25 cellular contexts compared by ENCODE assay signal in genomic region chr6:87763901-87764300, GRCh38.
"Had no signal": no experiment of that assay in that cellular context is flagged by ENCODE, and none has a peak within 500 bp of the region (broad histone marks: within the 10 kb centered on the region; RNA-seq: fewer than 3 reads in every experiment).

No MANE protein-coding gene starts in this region.

- H3K4me3 ChIP-seq: ascending aorta, body of pancreas, K562, SJSA1 had no signal

- H3K9me3 Mint-ChIP-seq: activated naive CD4-positive, alpha-beta T cell treated with anti-CD3 and anti-CD28 coated beads, Interleukin-2, amount 50 U/mL, for 72 hours; activated naive CD8-positive, alpha-beta T cell treated with anti-CD3 and anti-CD28 coated beads, Interleukin-2, amount 50 U/mL, for 24 hours; WTC11 had no signal

- H3K9me3 ChIP-seq: ascending aorta, body of pancreas, SJSA1 had no signal

- H3K27ac ChIP-seq: ascending aorta, body of pancreas, SJSA1 had no signal

- H3K27ac Mint-ChIP-seq: activated CD8-positive, alpha-beta T cell treated with anti-CD3 and anti-CD28 coated beads, Interleukin-2, amount 10 ng/mL, durations not matched to agents 7 days and 5 days; activated naive CD8-positive, alpha-beta T cell treated with anti-CD3 and anti-CD28 coated beads, Interleukin-2, amount 50 U/mL, for 24 hours; T-helper 1 cell treated with Interleukin-12 subunit alpha and Interleukin-12 subunit beta and Interleukin-4 antibody, amounts not matched to agents 30 μg/mL and 1 μg/mL, for 36 hours; WTC11 had no signal

- H3K36me3 Mint-ChIP-seq: activated naive CD4-positive, alpha-beta T cell treated with anti-CD3 and anti-CD28 coated beads, Interleukin-2, amount 50 U/mL, for 72 hours; WTC11 had no signal

- H3K36me3 ChIP-seq: ascending aorta, SJSA1 had no signal

- H3K27me3 Mint-ChIP-seq: activated naive CD8-positive, alpha-beta T cell treated with anti-CD3 and anti-CD28 coated beads, Interleukin-2, amount 50 U/mL, for 24 hours had no signal

- H3K4me1 Mint-ChIP-seq: WTC11 had no signal

- DNase-seq: activated CD4-positive, alpha-beta T cell treated with anti-CD3 and anti-CD28 coated beads for 48 hours; activated CD4-positive, alpha-beta T cell treated with anti-CD3 and anti-CD28 coated beads, Interleukin-2, amount 50 U/mL, for 4 hours; activated CD4-positive, CD25-positive, alpha-beta regulatory T cell treated with anti-CD3 and anti-CD28 coated beads, Interleukin-2, amount 50 U/mL, for 72 hours; activated CD8-positive, alpha-beta memory T cell treated with anti-CD3 and anti-CD28 coated beads, Interleukin-2, amount 50 U/mL, for 48 hours; activated CD8-positive, alpha-beta T cell treated with anti-CD3 and anti-CD28 coated beads, Interleukin-2, amount 10 ng/mL, durations not matched to agents 7 days and 5 days; activated naive CD8-positive, alpha-beta T cell treated with anti-CD3 and anti-CD28 coated beads, Interleukin-2, amount 50 U/mL, for 24 hours; activated T-cell treated with anti-CD3 and anti-CD28 coated beads, Interleukin-2, amount 50 U/mL, for 1 hour; amniotic stem cell; body of pancreas; Karpas-422; NCI-H1048; NCI-H1694; NCI-H2029; NCI-H345; NCI-H510A; NCI-H526 treated with DMSO at 0.1 percent for 48 hours; NCI-H82; Right ventricle myocardium superior; RPMI8226 had no signal

- H3K27me3 ChIP-seq: ascending aorta, body of pancreas, SJSA1 had no signal

- H3K4me1 ChIP-seq: body of pancreas, SJSA1 had no signal

- H3K4me3 Mint-ChIP-seq: activated CD8-positive, alpha-beta T cell treated with anti-CD3 and anti-CD28 coated beads, Interleukin-2, amount 10 ng/mL, durations not matched to agents 7 days and 5 days; activated naive CD8-positive, alpha-beta T cell treated with anti-CD3 and anti-CD28 coated beads, Interleukin-2, amount 50 U/mL, for 24 hours; T-helper 1 cell treated with Interleukin-12 subunit alpha and Interleukin-12 subunit beta and Interleukin-4 antibody, amounts not matched to agents 30 μg/mL and 1 μg/mL, for 36 hours; WTC11 had no signal

- ATAC-seq: activated CD8-positive, alpha-beta T cell treated with anti-CD3 and anti-CD28 coated beads, Interleukin-2, amount 10 ng/mL, durations not matched to agents 7 days and 5 days; activated naive CD4-positive, alpha-beta T cell treated with anti-CD3 and anti-CD28 coated beads, Interleukin-2, amount 50 U/mL, for 72 hours; activated naive CD8-positive, alpha-beta T cell treated with anti-CD3 and anti-CD28 coated beads, Interleukin-2, amount 50 U/mL, for 24 hours; body of pancreas; K562; WTC11 had no signal
